8 cellular contexts compared by ENCODE assay signal in the genomic region with DNA sequence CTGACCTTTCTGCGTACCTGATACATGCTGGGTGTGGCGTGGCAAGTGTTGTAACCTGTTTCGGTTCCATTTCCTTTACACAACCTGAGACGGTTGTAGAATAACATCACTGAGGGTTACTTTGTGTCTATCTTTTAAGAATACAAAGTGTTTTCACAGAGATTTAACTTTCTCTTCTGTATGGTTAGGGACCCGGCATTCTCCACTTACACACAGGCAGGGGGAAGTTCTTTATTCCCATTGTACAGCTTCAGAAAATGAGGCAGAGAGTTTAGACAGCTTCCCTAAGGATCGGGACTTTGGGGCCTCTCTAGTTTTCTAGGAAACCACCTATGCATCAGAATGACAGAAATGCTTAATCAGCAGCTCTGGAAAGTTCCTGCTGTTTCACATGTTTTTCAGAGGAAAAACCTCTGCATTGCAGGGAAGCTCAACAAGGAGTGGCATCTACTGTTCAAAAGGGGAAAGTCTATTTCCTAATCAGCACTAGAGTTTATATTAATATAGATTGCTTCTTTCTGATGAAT. TPM values are rescaled to one million over a fixed set of nuclear protein-coding genes. Genes with fewer than 3 reads are reported as not detected.
DNase-seq lines count a peak whose midpoint lies in the region; ATAC-seq and TF ChIP-seq lines count a peak whose summit lies in the region.

No MANE protein-coding gene starts in this region.

- ATAC-seq in GM18520 (IDR thresholded peaks at IDR 0.05; ENCODE audit: unreplicated experiment) = peak; percentile 81
- no peak for ATAC-seq in natural killer cell

- H3K9ac ChIP-seq in MM.1S (ENCODE audit: low read length) = no peak overlapping the region

- peak overlapping the region; percentile 90 to 98 for H3K27ac Mint-ChIP-seq in natural killer cell

- peaks cover 4% of the 10 kb centered on the region for H3K27me3 ChIP-seq in H7 (ENCODE audit: control insufficient read depth, insufficient read depth, low read length)
- no peaks in the 10 kb centered on the region for H3K27me3 ChIP-seq in MM.1S (replicated peaks; ENCODE audit: insufficient read depth, low read length)
- no peaks in the 10 kb centered on the region for H3K27me3 ChIP-seq in dorsolateral prefrontal cortex

- H3F3A ChIP-seq in MM.1S (ENCODE audit: insufficient read depth, low read length) = peaks cover 27% of the 10 kb centered on the region

- H3K9me3 Mint-ChIP-seq in natural killer cell = no peaks in the 10 kb centered on the region

- peaks cover 18% of the 10 kb centered on the region for H3K79me2 ChIP-seq in MM.1S (ENCODE audit: low read length)

- peak overlapping the region; percentile 70 for H3K4me2 ChIP-seq in MM.1S (ENCODE audit: low read depth, low read length)

- no peak for TF ChIP-seq CTCF in MM.1S (IDR thresholded peaks at IDR 0.05; ENCODE audit: low read length)
- TF ChIP-seq CTCF in dorsolateral prefrontal cortex (IDR thresholded peaks at IDR 0.05 in 54 of 56, conservative IDR thresholded peaks at IDR 0.05 in 2 of 56; ENCODE audit: low read depth in 1 of 56, partially characterized antibody in 56 of 56) = no peak
- TF ChIP-seq CTCF in natural killer cell (IDR thresholded peaks at IDR 0.05) = no peak
- TF ChIP-seq CTCF in GM13976 (IDR thresholded peaks at IDR 0.05; ENCODE audit: borderline replicate concordance, control extremely low read depth, extremely low read depth, insufficient read depth, missing control alignments) = no peak

- H4K20me1 ChIP-seq in MM.1S (ENCODE audit: insufficient read depth, low read length) = peaks cover 3% of the 10 kb centered on the region; the same call in 1 of the 2 replicates

- peak overlapping the region; percentile 93 for H3K4me3 Mint-ChIP-seq in natural killer cell

- peaks cover 34% of the 10 kb centered on the region for H3K4me1 ChIP-seq in MM.1S (ENCODE audit: low read length)

- no peaks in the 10 kb centered on the region for H3K36me3 Mint-ChIP-seq in natural killer cell

- intact Hi-C loops in dorsolateral prefrontal cortex (cut with DNase I) (loop anchor here (2.0 kb wide), 1 partner anchor 41 kb away; the partner anchor contains the start of gene CAST (in 2 of the 2)), natural killer cell (cut with micrococcal nuclease) (loop anchor here (1.0 to 5.0 kb wide), 2 partner anchors 12 to 104 kb away; partner anchors contain the start of gene ERAP1)

- H3K9me2 ChIP-seq in MM.1S (replicated peaks; ENCODE audit: insufficient read depth, low read length) = no peaks in the 10 kb centered on the region

- peak overlapping the region; percentile 23; the same call in 1 of the 2 replicates for H3K27ac ChIP-seq in MM.1S (ENCODE audit: low read length)
- peak overlapping the region in 58 of 59 donors; percentile 5 to 97 (median 86) for H3K27ac ChIP-seq in dorsolateral prefrontal cortex

- H3K36me3 ChIP-seq in H7 (replicated peaks; ENCODE audit: control insufficient read depth, insufficient read depth, low read length) (no peaks in the 10 kb centered on the region), MM.1S (replicated peaks; ENCODE audit: insufficient read depth, low read length) (no peaks in the 10 kb centered on the region)

- in situ Hi-C loops in GM13976 (cut with MboI; ENCODE audit: low sequenced_read_pairs, unreplicated experiment) = no loop called here

- peak overlapping the region; percentile 80 for H3K4me3 ChIP-seq in H7 (ENCODE audit: insufficient read depth, low read depth, low read length)
- H3K4me3 ChIP-seq in MM.1S (ENCODE audit: low read length) = peak overlapping the region; percentile 24
- H3K4me3 ChIP-seq in dorsolateral prefrontal cortex = peak overlapping the region; percentile 63 to 96 (median 84)

- H3K27me3 Mint-ChIP-seq in natural killer cell (ENCODE audit: low read depth in 2 of 2) = no peaks in the 10 kb centered on the region

- H3K9me3 ChIP-seq in MM.1S (replicated peaks; ENCODE audit: insufficient read depth, low read length) = no peaks in the 10 kb centered on the region

- peaks cover 49 to 55% of the 10 kb centered on the region in 2 donors for H3K4me1 Mint-ChIP-seq in natural killer cell

- DNase-seq in H7 (no peak), MM.1S (peak; percentile 85), dorsolateral prefrontal cortex (no peak), natural killer cell (no peak), SKM-1 treated with dmso at 0.1 percent for 144 hours (lab: John Stamatoyannopoulos, UW; ENCODE audit: unreplicated experiment) (no peak), COLO829 (ENCODE audit: low spot score) (no peak), GM13976 (ENCODE audit: low spot score) (no peak)

- no peak overlapping the region for H2AFZ ChIP-seq in MM.1S (ENCODE audit: low read length)

RNA-seq across cellular contexts. Expression of gene CAST, which starts 41.3 kb away (rescaled TPM):
- total RNA-seq in H7 (2014; rRNA removed; shearing (Covaris generic)) = 12.0 and 18.8 TPM in 2 replicates
- total RNA-seq in dorsolateral prefrontal cortex (100 to 1,000 TPM in 89 of 120 experiments, 10 to 100 TPM in 31; 82.9 to 179 (median 108) TPM), natural killer cell (100 to 1,000 TPM; 364 to 414 (median 376) TPM)

Comparison
In these comparisons a context has a peak if more than half of its experiments do, and no peak if none do; other contexts are left out.
1. H3K4me3 ChIP-seq: peak in every context shown above with its lines; median percentile 84 in dorsolateral prefrontal cortex; 80 in H7; 24 in MM.1S.